11 cellular contexts compared by ENCODE assay signal in genomic region chr6:37160922-37161778, GRCh38. TPM values are rescaled to one million over a fixed set of nuclear protein-coding genes. Genes with fewer than 3 reads are reported as not detected.
A peak's percentile ranks its signal among the peaks of the same experiment; 100 is the strongest.
DNase-seq lines count a peak whose midpoint lies in the region; ATAC-seq and TF ChIP-seq lines count a peak whose summit lies in the region.
"Had no signal": no experiment of that assay in that cellular context is flagged by ENCODE, and none has a peak within 500 bp of the region (broad histone marks: within the 10 kb centered on the region; RNA-seq: fewer than 3 reads in every experiment).

No MANE protein-coding gene starts in this region.

- WGBS in trophoblast cell (ENCODE audit: extremely low coverage, insufficient coverage, insufficient read length), result no CpG with 5 or more reads among the region's 8 CpGs

- H2AK5ac ChIP-seq in trophoblast cell (ENCODE audit: low read length), result no peak overlapping the region

- H3K27me3 Mint-ChIP-seq in CD4-positive, CD25-positive, alpha-beta regulatory T cell, result peaks cover 4% of the 10 kb centered on the region
- no peaks in the 10 kb centered on the region for H3K27me3 Mint-ChIP-seq in activated T-cell treated with anti-CD3 and anti-CD28 coated beads, Interleukin-2, amount 50 U/mL, for 4 hours (ENCODE audit: low read depth)

- no peak overlapping the region for H4K91ac ChIP-seq in trophoblast cell (ENCODE audit: low read depth, low read length)

- DNase-seq in CD4-positive, CD25-positive, alpha-beta regulatory T cell, result no peak
- DNase-seq in medulla oblongata (ENCODE audit: extremely low spot score) (peak; percentile 43), cerebellum (ENCODE audit: low spot score) (no peak), NCI-H748 (lab: John Stamatoyannopoulos, UW; ENCODE audit: unreplicated experiment) (no peak), trophoblast cell (no peak)
- no peak for DNase-seq in activated T-cell treated with anti-CD3 and anti-CD28 coated beads, Interleukin-2, amount 50 U/mL, for 4 hours
- DNase-seq: adrenal gland, NCI-H1105, uterus had no signal

- H3K27ac Mint-ChIP-seq in CD4-positive, CD25-positive, alpha-beta regulatory T cell, result peak overlapping the region in 2 of 3 donors; percentile 26

- H2BK5ac ChIP-seq in trophoblast cell (ENCODE audit: low read depth, low read length, poor library complexity), result no peak overlapping the region

- no peaks in the 10 kb centered on the region for H3K79me2 ChIP-seq in trophoblast cell (ENCODE audit: control insufficient read depth, insufficient read depth, low read length, poor library complexity)

- H3K4me3 Mint-ChIP-seq in CD4-positive, CD25-positive, alpha-beta regulatory T cell, result no peak overlapping the region
- H3K4me3 Mint-ChIP-seq in activated T-cell treated with anti-CD3 and anti-CD28 coated beads, Interleukin-2, amount 50 U/mL, for 4 hours, result no peak overlapping the region

- H3K23ac ChIP-seq in trophoblast cell (ENCODE audit: low read length), result no peak overlapping the region

- ATAC-seq in CD4-positive, CD25-positive, alpha-beta regulatory T cell (ENCODE audit: low read depth in 2 of 2), result no peak
- ATAC-seq in HG02852 (IDR thresholded peaks at IDR 0.05; ENCODE audit: unreplicated experiment) (peak; percentile 67), SK-N-SH treated with all-trans-retinoic acid at 6 μM for 48 hours (no peak; the same call in 2 of the 3 replicates)
- no peak for ATAC-seq in activated T-cell treated with anti-CD3 and anti-CD28 coated beads, Interleukin-2, amount 50 U/mL, for 4 hours

- H3K4me2 ChIP-seq in trophoblast cell (ENCODE audit: low read length), result no peak overlapping the region

- H3K4me1 Mint-ChIP-seq in CD4-positive, CD25-positive, alpha-beta regulatory T cell, result peaks cover 10 to 12% (median 12%) of the 10 kb centered on the region in 4 donors
- H3K4me1 Mint-ChIP-seq in activated T-cell treated with anti-CD3 and anti-CD28 coated beads, Interleukin-2, amount 50 U/mL, for 4 hours (ENCODE audit: low read depth), result peaks cover 10% of the 10 kb centered on the region

- no peak overlapping the region for H2BK12ac ChIP-seq in trophoblast cell (ENCODE audit: low read length)

- no peaks in the 10 kb centered on the region for H3K36me3 Mint-ChIP-seq in CD4-positive, CD25-positive, alpha-beta regulatory T cell
- H3K36me3 Mint-ChIP-seq in activated T-cell treated with anti-CD3 and anti-CD28 coated beads, Interleukin-2, amount 50 U/mL, for 4 hours (ENCODE audit: insufficient read depth), result no peaks in the 10 kb centered on the region

- H3K4me1 ChIP-seq in CD4-positive, CD25-positive, alpha-beta regulatory T cell (ENCODE audit: control insufficient read depth, insufficient read depth, low read length, poor library complexity, severe bottlenecking), result peaks cover 3% of the 10 kb centered on the region
- H3K4me1 ChIP-seq in trophoblast cell (ENCODE audit: control insufficient read depth in 1 of 2, insufficient read depth in 2 of 2, low read length in 2 of 2), result peaks cover 0 to 2% of the 10 kb centered on the region in 2 experiments
- H3K4me1 ChIP-seq: uterus had no signal

- no peaks in the 10 kb centered on the region for H3K9me3 Mint-ChIP-seq in CD4-positive, CD25-positive, alpha-beta regulatory T cell
- H3K9me3 Mint-ChIP-seq in activated T-cell treated with anti-CD3 and anti-CD28 coated beads, Interleukin-2, amount 50 U/mL, for 4 hours, result no peaks in the 10 kb centered on the region

- H2BK120ac ChIP-seq in trophoblast cell (ENCODE audit: insufficient read depth, low read length, poor library complexity), result no peak overlapping the region

- H3K79me1 ChIP-seq in trophoblast cell (ENCODE audit: low read length), result no peaks in the 10 kb centered on the region

- H3K27me3 ChIP-seq in CD4-positive, CD25-positive, alpha-beta regulatory T cell (ENCODE audit: control insufficient read depth, insufficient read depth, low read length), result no peaks in the 10 kb centered on the region
- H3K27me3 ChIP-seq in trophoblast cell (ENCODE audit: insufficient read depth, low read length), result no peaks in the 10 kb centered on the region
- H3K27me3 ChIP-seq: adrenal gland, uterus had no signal

- H3K27ac ChIP-seq in CD4-positive, CD25-positive, alpha-beta regulatory T cell (ENCODE audit: insufficient read depth, low read length, poor library complexity, severe bottlenecking), result no peak overlapping the region
- no peak overlapping the region for H3K27ac ChIP-seq in trophoblast cell (ENCODE audit: low read depth, low read length)

- H3K4me3 ChIP-seq in CD4-positive, CD25-positive, alpha-beta regulatory T cell (ENCODE audit: low read depth, low read length), result no peak overlapping the region
- H3K4me3 ChIP-seq in trophoblast cell (ENCODE audit: low read depth, low read length), result no peak overlapping the region
- H3K4me3 ChIP-seq: adrenal gland, uterus had no signal

- no peaks in the 10 kb centered on the region for H3K9me3 ChIP-seq in CD4-positive, CD25-positive, alpha-beta regulatory T cell (ENCODE audit: control insufficient read depth in 2 of 2, low read length in 2 of 2)
- no peaks in the 10 kb centered on the region for H3K9me3 ChIP-seq in trophoblast cell (ENCODE audit: insufficient read depth, low read depth, low read length)
- H3K9me3 ChIP-seq: adrenal gland, uterus had no signal

- H4K8ac ChIP-seq in trophoblast cell (ENCODE audit: low read depth, low read length), result no peak overlapping the region

- H3K18ac ChIP-seq in trophoblast cell (ENCODE audit: low read length), result no peak overlapping the region

- H3K14ac ChIP-seq in trophoblast cell (ENCODE audit: low read length), result no peak overlapping the region

- no peak overlapping the region for H3K4ac ChIP-seq in trophoblast cell (ENCODE audit: low read depth, low read length)

- no peaks in the 10 kb centered on the region for H3K36me3 ChIP-seq in CD4-positive, CD25-positive, alpha-beta regulatory T cell (ENCODE audit: control insufficient read depth, insufficient read depth, low read length)
- no peaks in the 10 kb centered on the region for H3K36me3 ChIP-seq in trophoblast cell (ENCODE audit: control insufficient read depth in 1 of 2, insufficient read depth in 2 of 2, low read length in 2 of 2)
- H3K36me3 ChIP-seq: adrenal gland, uterus had no signal

- no peak overlapping the region for H4K12ac ChIP-seq in trophoblast cell (ENCODE audit: low read depth, low read length)

- H2AFZ ChIP-seq in trophoblast cell (ENCODE audit: insufficient read depth, low read length, poor library complexity), result no peak overlapping the region

- H3K9ac ChIP-seq in trophoblast cell (ENCODE audit: low read length), result no peak overlapping the region

TF ChIP-seq in SK-N-SH treated with all-trans-retinoic acid at 6 μM for 48 hours, 23 proteins besides CTCF, POLR2A, EP300 and RAD21:
- no peak for TF ChIP-seq ZNF565 (CRISPR knock-in tag; conservative IDR thresholded peaks at IDR 0.05; ENCODE audit: low read depth)
- TF ChIP-seq ISL1 (CRISPR knock-in tag; IDR thresholded peaks at IDR 0.05), result peak; percentile 29; the same call in 1 of the 2 replicates

RNA-seq across cellular contexts. Expression of gene PIM1, which starts 8.8 kb away (rescaled TPM):
- 161 TPM for total RNA-seq in CD4-positive, CD25-positive, alpha-beta regulatory T cell
- polyA plus RNA-seq in CD4-positive, CD25-positive, alpha-beta regulatory T cell, result 100 to 1,000 TPM; 105 to 149 (median 127) TPM
- total RNA-seq in activated T-cell treated with anti-CD3 and anti-CD28 coated beads, Interleukin-2, amount 50 U/mL, for 4 hours, result 10 to 100 TPM; 59.6 to 72.8 (median 60.1) TPM
- total RNA-seq in cerebellum, result 10.6 TPM
- 11.8 and 13.2 TPM in 2 replicates for polyA plus RNA-seq in trophoblast cell (2013)
